In genomic region chr13:23890225-23890607, GRCh38 we compare ENCODE assay signal across 9 cellular contexts. TPM values are rescaled to one million over a fixed set of nuclear protein-coding genes. Genes with fewer than 3 reads are reported as not detected.
DNase-seq lines count a peak whose midpoint lies in the region; ATAC-seq and TF ChIP-seq lines count a peak whose summit lies in the region.
"Not testable (repeated sequence)": the region's sequence is repeated elsewhere in the genome, so short reads cannot be mapped to it uniquely, and the experiment has no call there.
"Had no signal": no experiment of that assay in that cellular context is flagged by ENCODE, and none has a peak within 500 bp of the region (broad histone marks: within the 10 kb centered on the region; RNA-seq: fewer than 3 reads in every experiment).

No MANE protein-coding gene starts in this region.

- H3K27me3 Mint-ChIP-seq in WTC11 (ENCODE audit: low read depth); nephron (ENCODE audit: low read depth); type B pancreatic cell: not testable (repeated sequence)

- peaks cover 19% of the 10 kb centered on the region for H3K4me1 Mint-ChIP-seq in WTC11
- H3K4me1 Mint-ChIP-seq in nephron = peaks cover 27% of the 10 kb centered on the region
- peaks cover 19% of the 10 kb centered on the region for H3K4me1 Mint-ChIP-seq in type B pancreatic cell (ENCODE audit: unreplicated experiment)

- CTCF ChIA-PET in WTC11 (lab: Charles Lee) = interaction anchor here (0.5 to 3.2 kb wide), 21 partner anchors 9 to 545 kb away, joined by 3 to 21 read pairs (median 3); no protein-coding TSS in a partner anchor

- H3K36me3 ChIP-seq in ES-I3 (ENCODE audit: insufficient read depth, low read length); brain microvascular endothelial cell (replicated peaks): not testable (repeated sequence)

- H3K9me3 ChIP-seq in ES-I3 (ENCODE audit: control insufficient read depth, insufficient read depth, low read length) = not testable (repeated sequence)

- not testable (repeated sequence) for H3K9me3 Mint-ChIP-seq in WTC11, nephron, type B pancreatic cell

- peak; percentile 24 for ATAC-seq in HG02885 (IDR thresholded peaks at IDR 0.05; ENCODE audit: poor library complexity, unreplicated experiment)
- ATAC-seq in WTC11 = peak; percentile 52

- H3K9ac ChIP-seq in ES-I3 (ENCODE audit: low read depth, low read length) = peak overlapping the region; percentile 77; the same call in 1 of the 2 replicates

- H3K4me1 ChIP-seq in ES-I3 (ENCODE audit: insufficient read depth, low read length) = not testable (repeated sequence)

- POLR2A ChIA-PET in WTC11 (lab: Charles Lee) = not testable (repeated sequence)

- not testable (repeated sequence) for H3K27ac ChIP-seq in brain microvascular endothelial cell

- not testable (repeated sequence) for H3K36me3 Mint-ChIP-seq in WTC11; nephron (ENCODE audit: low read depth); type B pancreatic cell

- H3K4me3 Mint-ChIP-seq in WTC11 (peak overlapping the region; percentile 77), nephron (peak overlapping the region; percentile 43 to 93 (median 92)), type B pancreatic cell (peak overlapping the region; percentile 91)

- H3K4me3 ChIP-seq in brain microvascular endothelial cell (ENCODE audit: low read depth, low read length) (peak overlapping the region; percentile 96), fibroblast of villous mesenchyme (ENCODE audit: low read depth, low read length) (peak overlapping the region; percentile 85)

- not testable (repeated sequence) for H3K27ac Mint-ChIP-seq in WTC11
- peak overlapping the region; percentile 57 to 92 (median 90) for H3K27ac Mint-ChIP-seq in nephron
- peak overlapping the region; percentile 87 for H3K27ac Mint-ChIP-seq in type B pancreatic cell

- not testable (repeated sequence) for TF ChIP-seq CTCF in WTC11 (IDR thresholded peaks at IDR 0.05); fibroblast of villous mesenchyme (IDR thresholded peaks at IDR 0.05; ENCODE audit: insufficient read depth, low read depth, low read length)
- TF ChIP-seq CTCF in brain microvascular endothelial cell (IDR thresholded peaks at IDR 0.05; ENCODE audit: low read depth, low read length, missing control alignments) (peak; percentile 55), nephron (IDR thresholded peaks at IDR 0.05; ENCODE audit: unreplicated experiment in 3 of 3) (peak; percentile 17 to 43 (median 33)), type B pancreatic cell (conservative IDR thresholded peaks at IDR 0.05) (peak; percentile 41)

- in situ Hi-C loops in brain microvascular endothelial cell (cut with HindIII; ENCODE audit: low pct_ligation_motif_present, low sequenced_read_pairs) = not testable (repeated sequence)

- not testable (repeated sequence) for H3K27me3 ChIP-seq in brain microvascular endothelial cell (replicated peaks)

- DNase-seq in NCI-H82 (lab: John Stamatoyannopoulos, UW) = peak; percentile 58
- DNase-seq in WTC11 (ENCODE audit: low spot score); brain microvascular endothelial cell; fibroblast of villous mesenchyme (ENCODE audit: low read depth); type B pancreatic cell (ENCODE audit: extremely low spot score, unreplicated experiment): not testable (repeated sequence)

RNA-seq across cellular contexts. Expression of gene MIPEP, which starts 1.0 kb away (rescaled TPM):
- total RNA-seq in WTC11 (2021) (24.8 to 30.5 TPM (median 28.1 TPM) in 3 replicates), fibroblast of villous mesenchyme (33.2 and 38.9 TPM in 2 replicates), type B pancreatic cell (ENCODE audit: low replicate concordance) (29.9 and 41.8 TPM in 2 replicates)

RNA-seq across cellular contexts. Expression of gene C1QTNF9B, which starts 7.1 kb away (rescaled TPM):
- total RNA-seq in WTC11 (2021) (0.20 to 0.30 TPM in 2 of 3 replicates, not detected in the other), fibroblast of villous mesenchyme (0.64 and 0.86 TPM in 2 replicates), type B pancreatic cell (ENCODE audit: low replicate concordance) (not detected in 2 replicates)
- total RNA-seq: mucosa of gallbladder had no signal
